8 cellular contexts compared by ENCODE assay signal in genomic region chr10:7417103-7417623, GRCh38. TPM values are rescaled to one million over a fixed set of nuclear protein-coding genes. Genes with fewer than 3 reads are reported as not detected.
DNase-seq lines count a peak whose midpoint lies in the region; ATAC-seq, FAIRE-seq and TF ChIP-seq lines count a peak whose summit lies in the region.

No MANE protein-coding gene starts in this region.

- no peaks in the 10 kb centered on the region for H3K27me3 ChIP-seq in OCI-LY3 (ENCODE audit: low read depth, low read length)
- peaks cover 0 to under 1% of the 10 kb centered on the region in 2 donors for H3K27me3 ChIP-seq in small intestine (ENCODE audit: control insufficient read depth in 2 of 2, insufficient read depth in 2 of 2, low read length in 2 of 2)

- H3K79me2 ChIP-seq in OCI-LY3 (ENCODE audit: low read length) = no peaks in the 10 kb centered on the region

- no peak for FAIRE-seq in small intestine (lab: Jason Lieb, UNC)

- no peak overlapping the region for H2AFZ ChIP-seq in OCI-LY3 (ENCODE audit: low read depth, low read length)

- H3K4me1 ChIP-seq in OCI-LY3 (ENCODE audit: low read length) = peaks cover 38% of the 10 kb centered on the region
- H3K4me1 ChIP-seq in small intestine (ENCODE audit: control insufficient read depth in 2 of 2, insufficient read depth in 1 of 2, low read depth in 1 of 2, low read length in 1 of 2) = no peaks in the 10 kb centered on the region

- peak overlapping the region; percentile 53 for H3K4me2 ChIP-seq in OCI-LY3 (ENCODE audit: low read length)

- peak; percentile 73 for TF ChIP-seq CTCF in OCI-LY3 (IDR thresholded peaks at IDR 0.05; ENCODE audit: low read depth, low read length)

- 1 to 5% (median 3%) methylated on average over 2 of the region's 2 CpGs for WGBS in small intestine, 3 donors

- no peak overlapping the region for H3K9ac ChIP-seq in OCI-LY3 (ENCODE audit: low read length)

- ATAC-seq in HG03108 (IDR thresholded peaks at IDR 0.05; ENCODE audit: unreplicated experiment) = no peak

- H3K4me3 ChIP-seq in OCI-LY3 (ENCODE audit: low read length) (no peak overlapping the region), small intestine (ENCODE audit: low read depth in 1 of 2, low read length in 2 of 2) (no peak overlapping the region)

- no peaks in the 10 kb centered on the region for H3K9me3 ChIP-seq in OCI-LY3 (ENCODE audit: insufficient read depth, low read length)
- no peaks in the 10 kb centered on the region for H3K9me3 ChIP-seq in small intestine (ENCODE audit: control insufficient read depth, low read depth)

- H4K20me1 ChIP-seq in OCI-LY3 (ENCODE audit: insufficient read depth, low read length) = no peaks in the 10 kb centered on the region

- H3K36me3 ChIP-seq in OCI-LY3 (replicated peaks; ENCODE audit: low read depth, low read length) (no peaks in the 10 kb centered on the region), small intestine (ENCODE audit: control insufficient read depth in 2 of 2, insufficient read depth in 2 of 2, low read length in 2 of 2) (no peaks in the 10 kb centered on the region)

- H3K27ac ChIP-seq in OCI-LY3 (ENCODE audit: low read length) = no peak overlapping the region
- H3K27ac ChIP-seq in small intestine (ENCODE audit: low read depth in 1 of 2, low read length in 1 of 2) = no peak overlapping the region

- DNase-seq in SIG-M5 treated with dmso at 0.1 percent for 504 hours (lab: John Stamatoyannopoulos, UW; ENCODE audit: unreplicated experiment) (peak; percentile 42), SIG-M5 (lab: John Stamatoyannopoulos, UW) (no peak), fibroblast of gingiva (ENCODE audit: low read depth) (peak; percentile 40), small intestine (peak; percentile 20), HPDE6-E6E7 (ENCODE audit: extremely low spot score) (no peak)
- DNase-seq in activated CD4-positive, CD25-positive, alpha-beta regulatory T cell treated with anti-CD3 and anti-CD28 coated beads, Interleukin-2, amount 50 U/mL, for 72 hours = no peak

RNA-seq across cellular contexts. Expression of gene SFMBT2, which starts 6.3 kb away (rescaled TPM):
- 1 to 10 TPM in 1 of 3 donors, under 1 TPM in 2; 0.45 to 1.6 (median 0.97) TPM for polyA plus RNA-seq in small intestine

Comparison
In these comparisons a context has a peak if more than half of its experiments do, and no peak if none do; other contexts are left out.
1. DNase-seq: peak in SIG-M5 treated with dmso at 0.1 percent for 504 hours (single experiment), fibroblast of gingiva (single experiment) and small intestine (single experiment); none in SIG-M5 (single experiment), HPDE6-E6E7 (single experiment) and activated CD4-positive, CD25-positive, alpha-beta regulatory T cell treated with anti-CD3 and anti-CD28 coated beads, Interleukin-2, amount 50 U/mL, for 72 hours (single experiment).